Comparison of ENCODE assay signal across 8 cellular contexts in genomic region chr14:75294649-75295033, GRCh38. TPM values are rescaled to one million over a fixed set of nuclear protein-coding genes. Genes with fewer than 3 reads are reported as not detected.
A peak's percentile ranks its signal among the peaks of the same experiment; 100 is the strongest.
DNase-seq lines count a peak whose midpoint lies in the region; ATAC-seq and TF ChIP-seq lines count a peak whose summit lies in the region.

No MANE protein-coding gene starts in this region.

- no peaks in the 10 kb centered on the region for H3K36me3 ChIP-seq in sigmoid colon

- peak overlapping the region; percentile 44 to 62 (median 56) for H3K4me3 ChIP-seq in sigmoid colon

- no peaks in the 10 kb centered on the region for H3K9me3 ChIP-seq in sigmoid colon

- TF ChIP-seq EP300 in sigmoid colon (IDR thresholded peaks at IDR 0.05) = no peak

- H3K27ac Mint-ChIP-seq in T-cell = peak overlapping the region; percentile 27 to 69

- CTCF ChIA-PET in T-cell (lab: Charles Lee) = interaction anchor here (0.6 to 3.6 kb wide), 19 partner anchors 8 to 168 kb away, joined by 3 to 24 read pairs (median 7); partner anchors contain the start of gene NEK9 (in 1 of the 2)

- peak in 1 of 4 experiments; percentile 20 for TF ChIP-seq CTCF in sigmoid colon (IDR thresholded peaks at IDR 0.05)

- 1% methylated on average over 9 of the region's 9 CpGs for WGBS in sigmoid colon, 2 donors

- H3K4me3 Mint-ChIP-seq in T-cell = peak overlapping the region; percentile 79 to 92 (median 88)

- H3K27me3 Mint-ChIP-seq in T-cell = no peaks in the 10 kb centered on the region

- no peak for TF ChIP-seq POLR2A in sigmoid colon (IDR thresholded peaks at IDR 0.05)

- H3K27me3 ChIP-seq in sigmoid colon = no peaks in the 10 kb centered on the region

- peak overlapping the region; percentile 88 to 96 (median 93) for H3K27ac ChIP-seq in sigmoid colon

- peaks cover 13 to 25% (median 23%) of the 10 kb centered on the region in 3 donors for H3K4me1 Mint-ChIP-seq in T-cell

- POLR2A ChIA-PET in T-cell (lab: Charles Lee) = interaction anchor here (0.5 to 2.8 kb wide), 14 partner anchors 11 to 168 kb away, joined by 3 to 46 read pairs (median 6); partner anchors contain the start of genes FOS (in 1 of the 2) and NEK9 (in 1 of the 2)

- H3K9me3 Mint-ChIP-seq in T-cell = no peaks in the 10 kb centered on the region

- ATAC-seq in T-cell (replicated peaks in 1 of 4) = no peak
- ATAC-seq in HG03342 (IDR thresholded peaks at IDR 0.05; ENCODE audit: unreplicated experiment) = no peak

- DNase-seq in NCI-H748 (lab: John Stamatoyannopoulos, UW; ENCODE audit: unreplicated experiment) (peak; percentile 50), NCI-H748 treated with DMSO at 0.1 percent for 48 hours (lab: John Stamatoyannopoulos, UW) (no peak), T-cell (no peak), germinal center (ENCODE audit: low spot score) (peak; percentile 39), sigmoid colon (peak; percentile 75), anterior cingulate cortex (lab: John Stamatoyannopoulos, UW) (no peak), NCI-H526 treated with DMSO at 0.1 percent for 48 hours (lab: John Stamatoyannopoulos, UW) (no peak)

- H3K4me1 ChIP-seq in sigmoid colon = peaks cover 0 to 31% (median 21%) of the 10 kb centered on the region in 4 donors

- H3K36me3 Mint-ChIP-seq in T-cell = no peaks in the 10 kb centered on the region

- intact Hi-C loops in sigmoid colon (cut with DNase I) = loop anchor here (1.0 to 2.0 kb wide), 4 partner anchors 17 to 118 kb away; partner anchors contain the start of gene TMED10

RNA-seq across cellular contexts. Expression of gene FOS, which starts 16.0 kb away (rescaled TPM):
- total RNA-seq in T-cell (1,000 to 10,000 TPM in 2 of 5 donors, 10 to 100 TPM in 3; 20.4 to 2,951 (median 27.1) TPM), sigmoid colon (1,000 to 10,000 TPM in 1 of 4 donors, 100 to 1,000 TPM in 3; 172 to 1,048 (median 650) TPM)
- 100 to 1,000 TPM; 108 to 374 (median 306) TPM for polyA plus RNA-seq in sigmoid colon

Comparison
In these comparisons a context has a peak if more than half of its experiments do, and no peak if none do; other contexts are left out.
1. DNase-seq: peak in NCI-H748 (single experiment), germinal center (single experiment) and sigmoid colon (single experiment); none in NCI-H748 treated with DMSO at 0.1 percent for 48 hours (single experiment), T-cell (0 of 34), anterior cingulate cortex (0 of 58) and NCI-H526 treated with DMSO at 0.1 percent for 48 hours (single experiment).